In the genomic region with DNA sequence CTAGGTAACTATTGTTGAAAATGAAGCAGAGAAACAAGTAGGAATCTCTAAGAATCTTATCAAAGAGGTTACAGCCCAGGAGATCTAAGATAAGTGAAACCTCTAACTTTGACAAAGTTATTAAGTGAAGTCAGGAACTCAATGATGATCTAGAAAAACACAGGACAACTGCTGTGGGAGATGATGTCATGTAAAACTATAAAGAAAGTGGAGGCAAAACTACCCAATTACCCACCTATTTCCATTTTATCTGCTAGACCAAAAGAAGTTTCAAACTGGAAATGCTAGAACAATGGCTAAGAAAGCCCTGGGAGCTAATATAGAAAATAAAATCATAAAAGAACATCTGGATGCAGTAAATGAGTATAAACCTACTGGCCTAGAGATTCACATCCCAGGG, we compare ENCODE assay signal across 34 cellular contexts.
"Had no signal": no experiment of that assay in that cellular context is flagged by ENCODE, and none has a peak within 500 bp of the region (broad histone marks: within the 10 kb centered on the region; RNA-seq: fewer than 3 reads in every experiment).

No MANE protein-coding gene starts in this region.

- H3K27me3 ChIP-seq: MG63 had no signal

- H3K4me3 ChIP-seq: MG63 had no signal

- H3K9me3 ChIP-seq: MG63 had no signal

- DNase-seq: Karpas-422, Kasumi-1, MG63, MM.1S, MV-4-11, NCI-H1048, NCI-H1092, NCI-H1092 treated with DMSO at 0.1 percent for 48 hours, NCI-H1105, NCI-H1105 treated with DMSO at 0.1 percent for 48 hours, NCI-H1417, NCI-H1417 treated with DMSO at 0.1 percent for 48 hours, NCI-H1436, NCI-H1436 treated with DMSO at 0.1 percent for 48 hours, NCI-H146, NCI-H1694, NCI-H1694 treated with DMSO at 0.1 percent for 48 hours, NCI-H187, NCI-H187 treated with DMSO at 0.1 percent for 48 hours, NCI-H1930, NCI-H2029, NCI-H2029 treated with DMSO at 0.1 percent for 48 hours, NCI-H2081, NCI-H2081 treated with DMSO at 0.1 percent for 48 hours, NCI-H2107, NCI-H2171, NCI-H2171 treated with DMSO at 0.1 percent for 48 hours, NCI-H2227 treated with DMSO at 0.1 percent for 48 hours, NCI-H226, NCI-H345, NCI-H446, NCI-H446 treated with DMSO at 0.1 percent for 48 hours, NCI-H510A, NCI-H510A treated with DMSO at 0.1 percent for 48 hours had no signal
